Comparison of ENCODE assay signal across 31 cellular contexts in the genomic region with DNA sequence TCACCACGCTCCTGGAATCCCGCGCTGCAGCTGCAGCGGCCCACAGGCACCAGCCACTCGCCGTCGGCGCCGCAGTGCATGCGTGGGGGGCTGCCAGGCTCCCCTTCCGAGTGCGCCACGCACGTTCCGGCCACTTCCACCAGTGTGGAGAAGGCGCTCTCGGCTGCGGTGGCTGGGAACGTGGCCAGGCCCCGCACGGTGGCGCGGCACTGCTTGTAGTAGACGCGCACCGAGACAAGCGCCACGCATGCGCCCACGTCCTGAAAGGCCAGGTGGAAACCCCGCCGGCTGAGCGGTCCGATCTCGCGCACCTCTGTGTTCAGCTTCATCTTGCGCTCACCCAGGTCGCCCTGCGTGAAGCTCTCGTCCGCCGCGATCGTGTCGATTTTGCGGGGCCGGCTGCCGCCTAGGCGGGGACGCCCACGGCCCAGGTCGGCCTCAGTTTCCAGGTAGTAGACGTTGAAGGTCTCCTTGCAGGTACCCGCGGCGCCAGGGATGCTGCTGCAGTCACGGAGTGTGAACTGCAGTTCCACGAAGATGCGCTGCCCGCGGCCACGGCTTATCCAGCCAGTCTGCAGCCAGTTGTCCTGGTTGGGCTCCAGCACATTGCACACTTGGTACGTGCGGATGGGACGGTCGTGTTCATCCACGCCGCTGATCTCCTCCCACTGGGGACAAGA. TPM values are rescaled to one million over a fixed set of nuclear protein-coding genes. Genes with fewer than 3 reads are reported as not detected.
"Had no signal": no experiment of that assay in that cellular context is flagged by ENCODE, and none has a peak within 500 bp of the region (broad histone marks: within the 10 kb centered on the region; RNA-seq: fewer than 3 reads in every experiment).

No MANE protein-coding gene starts in this region.

- H3K4me1 Mint-ChIP-seq: activated T-helper 17 cell treated with anti-CD3 and anti-CD28 coated beads, Interleukin-2, amount 50 U/mL, for 72 hours had no signal

- ATAC-seq: activated CD4-positive, alpha-beta T cell treated with anti-CD3 and anti-CD28 coated beads for 36 hours; activated T-helper 17 cell treated with anti-CD3 and anti-CD28 coated beads, Interleukin-2, amount 50 U/mL, for 72 hours; Panc1; Right ventricle myocardium inferior had no signal

- H3K4me3 Mint-ChIP-seq: activated CD4-positive, alpha-beta memory T cell treated with anti-CD3 and anti-CD28 coated beads, Interleukin-2, amount 10 ng/mL, durations not matched to agents 7 days and 5 days; activated CD4-positive, alpha-beta T cell treated with anti-CD3 and anti-CD28 coated beads for 36 hours; activated naive CD4-positive, alpha-beta T cell treated with anti-CD3 and anti-CD28 coated beads, Interleukin-2, amount 10 ng/mL, durations not matched to agents 7 days and 5 days; activated naive CD8-positive, alpha-beta T cell treated with anti-CD3 and anti-CD28 coated beads for 36 hours; activated T-helper 17 cell treated with anti-CD3 and anti-CD28 coated beads, Interleukin-2, amount 50 U/mL, for 72 hours had no signal

- H3K9me3 Mint-ChIP-seq: activated CD4-positive, alpha-beta memory T cell treated with anti-CD3 and anti-CD28 coated beads, Interleukin-2, amount 10 ng/mL, durations not matched to agents 7 days and 5 days; activated naive CD4-positive, alpha-beta T cell treated with anti-CD3 and anti-CD28 coated beads, Interleukin-2, amount 10 ng/mL, durations not matched to agents 7 days and 5 days; activated T-helper 17 cell treated with anti-CD3 and anti-CD28 coated beads, Interleukin-2, amount 50 U/mL, for 72 hours had no signal

- H3K27ac Mint-ChIP-seq: activated CD4-positive, alpha-beta memory T cell treated with anti-CD3 and anti-CD28 coated beads, Interleukin-2, amount 10 ng/mL, durations not matched to agents 7 days and 5 days; activated CD4-positive, alpha-beta T cell treated with anti-CD3 and anti-CD28 coated beads for 36 hours; activated naive CD4-positive, alpha-beta T cell treated with anti-CD3 and anti-CD28 coated beads, Interleukin-2, amount 10 ng/mL, durations not matched to agents 7 days and 5 days; activated naive CD8-positive, alpha-beta T cell treated with anti-CD3 and anti-CD28 coated beads for 36 hours; activated T-helper 17 cell treated with anti-CD3 and anti-CD28 coated beads, Interleukin-2, amount 50 U/mL, for 72 hours had no signal

- DNase-seq: activated CD4-positive, alpha-beta memory T cell treated with anti-CD3 and anti-CD28 coated beads, Interleukin-2, amount 10 ng/mL, durations not matched to agents 7 days and 5 days; activated CD4-positive, alpha-beta T cell treated with anti-CD3 and anti-CD28 coated beads for 36 hours; activated CD4-positive, alpha-beta T cell treated with anti-CD3 and anti-CD28 coated beads, Interleukin-2, amount 50 U/mL, for 1 hour; activated CD4-positive, CD25-positive, alpha-beta regulatory T cell; activated gamma-delta T cell treated with Interleukin-2 at 50 U/mL for 16 hours; activated naive CD4-positive, alpha-beta T cell treated with anti-CD3 and anti-CD28 coated beads, Interleukin-2, amount 10 ng/mL, durations not matched to agents 7 days and 5 days; activated naive CD8-positive, alpha-beta T cell treated with anti-CD3 and anti-CD28 coated beads for 36 hours; activated T-cell treated with anti-CD3 and anti-CD28 coated beads, Interleukin-2, amount 50 U/mL, for 48 hours; anterior cingulate cortex; cerebellar nuclear complex; KG1; NCI-H1048; NCI-H146; NCI-H2029; NCI-H2107; NCI-H2171 treated with DMSO at 0.1 percent for 48 hours; NCI-H510A treated with DMSO at 0.1 percent for 48 hours; NCI-H69; NK-92 treated with Interleukin-12 subunit alpha and Interleukin-12 subunit beta, amount 100 ng/mL, for 24 hours; OCI-M1; RPMI8226; T-helper 1 cell had no signal

- H3K27ac ChIP-seq: SK-N-MC, VCaP had no signal

- H3K36me3 Mint-ChIP-seq: activated naive CD4-positive, alpha-beta T cell treated with anti-CD3 and anti-CD28 coated beads, Interleukin-2, amount 10 ng/mL, durations not matched to agents 7 days and 5 days had no signal

RNA-seq across cellular contexts. Expression of a gene that starts 3.4 kb away (rescaled TPM):
- total RNA-seq: activated CD4-positive, alpha-beta memory T cell treated with anti-CD3 and anti-CD28 coated beads, Interleukin-2, amount 10 ng/mL, durations not matched to agents 7 days and 5 days; activated naive CD8-positive, alpha-beta T cell treated with anti-CD3 and anti-CD28 coated beads for 36 hours; cardiac septum; LHCN-M2; M059J; T-helper 2 cell treated with Interferon-gamma antibody and Interleukin-4, amounts not matched to agents 100 ng/mL and 5 ng/mL, for 36 hours had no signal
